ENCODE assay signal across 28 cellular contexts in genomic region chr7:158194365-158194900, GRCh38.
"Had no signal": no experiment of that assay in that cellular context is flagged by ENCODE, and none has a peak within 500 bp of the region (broad histone marks: within the 10 kb centered on the region; RNA-seq: fewer than 3 reads in every experiment).

No MANE protein-coding gene starts in this region.

- H3K9ac ChIP-seq: neural progenitor cell had no signal

- H3K27ac Mint-ChIP-seq: naive thymus-derived CD4-positive, alpha-beta T cell; natural killer cell; nephron; neural progenitor cell; progenitor cell of endocrine pancreas; stimulated activated memory B cell treated with anti-CD40 and anti-IgM and Interleukin-4, amounts not matched to agents 10 μg/mL and 1 μg/mL and 100 μg/mL, for 72 hours; stimulated activated naive CD8-positive, alpha-beta T cell treated with anti-CD3 and anti-CD28 coated beads, Interleukin-15, Interleukin-2, amounts not matched to agents 100 ng/mL and 50 ng/mL, for 24 hours had no signal

- H3K36me3 Mint-ChIP-seq: natural killer cell; neural progenitor cell; stimulated activated memory B cell treated with anti-CD40 and anti-IgM and Interleukin-4, amounts not matched to agents 10 μg/mL and 1 μg/mL and 100 μg/mL, for 72 hours had no signal

- H3K27me3 Mint-ChIP-seq: progenitor cell of endocrine pancreas; stimulated activated memory B cell treated with anti-CD40 and anti-IgM and Interleukin-4, amounts not matched to agents 10 μg/mL and 1 μg/mL and 100 μg/mL, for 72 hours; stimulated activated naive CD8-positive, alpha-beta T cell treated with anti-CD3 and anti-CD28 coated beads, Interleukin-15, Interleukin-2, amounts not matched to agents 100 ng/mL and 50 ng/mL, for 24 hours had no signal

- H3K4me3 ChIP-seq: neural progenitor cell, pancreas, psoas muscle, right lobe of liver, sigmoid colon, suprapubic skin, testis, tibial artery, transverse colon, upper lobe of left lung, vagina had no signal

- H3K4me3 Mint-ChIP-seq: naive thymus-derived CD4-positive, alpha-beta T cell; natural killer cell; nephron; neural progenitor cell; stimulated activated memory B cell treated with anti-CD40 and anti-IgM and Interleukin-4, amounts not matched to agents 10 μg/mL and 1 μg/mL and 100 μg/mL, for 72 hours; stimulated activated naive CD8-positive, alpha-beta T cell treated with anti-CD3 and anti-CD28 coated beads, Interleukin-15, Interleukin-2, amounts not matched to agents 100 ng/mL and 50 ng/mL, for 24 hours had no signal

- H3K4me2 ChIP-seq: neural progenitor cell had no signal

- H3K4me1 Mint-ChIP-seq: naive thymus-derived CD4-positive, alpha-beta T cell; natural killer cell; nephron; stimulated activated memory B cell treated with anti-CD40 and anti-IgM and Interleukin-4, amounts not matched to agents 10 μg/mL and 1 μg/mL and 100 μg/mL, for 72 hours had no signal

- H3K27me3 ChIP-seq: neural progenitor cell, neutrophil, pancreas, right lobe of liver, sigmoid colon, suprapubic skin, testis, tibial artery, transverse colon, upper lobe of left lung, vagina had no signal

- H3K36me3 ChIP-seq: neural progenitor cell, neutrophil, pancreas, right lobe of liver, sigmoid colon, suprapubic skin, tibial artery, transverse colon, upper lobe of left lung, vagina had no signal

- DNase-seq: naive thymus-derived CD4-positive, alpha-beta T cell; natural killer cell; nucleus accumbens; pancreas; psoas muscle; right cardiac atrium; right lobe of liver; sigmoid colon; small intestine; stimulated activated CD4-positive, alpha-beta T cell treated with anti-CD3 and anti-CD28 coated beads, Interleukin-12 subunit alpha, Interleukin-12 subunit beta, amount 100 ng/mL, for 4 hours; stimulated activated CD4-positive, alpha-beta T cell treated with anti-CD3 and anti-CD28 coated beads, Interleukin-1b, Interleukin-23, amount 100 ng/mL, for 48 hours; stimulated activated CD4-positive, alpha-beta T cell treated with anti-CD3 and anti-CD28 coated beads, Interleukin-4, amount 100 ng/mL, for 1 hour; stimulated activated CD4-positive, alpha-beta T cell treated with anti-CD3 and anti-CD28 coated beads, Interleukin-4, amount 100 ng/mL, for 4 hours; stimulated activated CD8-positive, alpha-beta memory T cell treated with anti-CD3 and anti-CD28 coated beads, Interleukin-4, amount 100 ng/mL, for 48 hours; stimulated activated naive CD4-positive, alpha-beta T cell treated with Interleukin-2 at 50 U/mL for 16 hours; substantia nigra; testis; tibial artery; transverse colon had no signal

- H3K9me3 ChIP-seq: neutrophil, pancreas, right lobe of liver, testis, vagina had no signal

- H3K4me1 ChIP-seq: neural progenitor cell, pancreas, psoas muscle, right lobe of liver, sigmoid colon, suprapubic skin, testis, tibial artery, transverse colon, upper lobe of left lung, vagina had no signal

- H3K27ac ChIP-seq: neural progenitor cell, neutrophil, pancreas, psoas muscle, right lobe of liver, sigmoid colon, suprapubic skin, testis, tibial artery, transverse colon, upper lobe of left lung, vagina had no signal

- ATAC-seq: naive thymus-derived CD4-positive, alpha-beta T cell; natural killer cell; pancreas; psoas muscle; right cardiac atrium; right lobe of liver; stimulated activated memory B cell treated with anti-CD40 and anti-IgM and Interleukin-4, amounts not matched to agents 10 μg/mL and 1 μg/mL and 100 μg/mL, for 72 hours had no signal

- H2AFZ ChIP-seq: neural progenitor cell had no signal
